In the genomic region with DNA sequence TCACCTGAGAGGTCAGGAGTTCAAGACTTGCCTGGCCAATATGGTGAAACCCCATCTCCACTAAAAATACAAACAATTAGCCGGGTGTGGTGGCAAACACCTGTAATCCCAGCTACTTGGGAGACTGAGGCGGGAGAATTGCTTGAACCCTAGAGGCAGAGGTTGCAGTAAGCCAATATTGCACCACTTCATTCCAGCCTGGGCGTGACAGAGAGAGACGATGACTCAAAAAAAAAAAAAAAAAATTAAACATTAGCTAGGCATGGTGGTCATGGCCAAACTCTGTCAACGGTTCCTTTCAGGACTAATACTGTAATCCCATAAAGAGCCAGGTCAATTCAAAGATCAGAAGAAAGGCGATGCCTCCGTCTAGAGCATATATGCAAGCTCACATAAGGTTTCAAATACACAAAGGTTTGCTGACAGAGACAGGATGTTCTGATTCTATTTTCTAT, we compare ENCODE assay signal across 1 cellular context.
TF ChIP-seq lines count a peak whose summit lies in the region.

No MANE protein-coding gene starts in this region.

TF ChIP-seq in HepG2, 621 proteins besides CTCF, POLR2A, EP300 and RAD21 (continued from another document and continues in another):
- TF ChIP-seq ZNF629 (CRISPR knock-in tag; conservative IDR thresholded peaks at IDR 0.05) (no peak), ZNF282 (IDR thresholded peaks at IDR 0.05; ENCODE audit: partially characterized antibody) (no peak), HDAC1 (CRISPR knock-in tag; IDR thresholded peaks at IDR 0.05) (peak; percentile 77), MAFK (conservative IDR thresholded peaks at IDR 0.05 in 1 of 2, IDR thresholded peaks at IDR 0.05 in 1 of 2; ENCODE audit: low read length in 2 of 2) (peak; percentile 18 to 26; a peak in 1 of 4 replicates), ERF (CRISPR knock-in tag; IDR thresholded peaks at IDR 0.05) (peak; percentile 64; the same call in 1 of the 2 replicates), RXRA (CRISPR knock-in tag; IDR thresholded peaks at IDR 0.05) (peak; percentile 55; the same call in 1 of the 2 replicates), RBAK (CRISPR knock-in tag; IDR thresholded peaks at IDR 0.05) (no peak), SOX13 (IDR thresholded peaks at IDR 0.05) (peak; percentile 46; the same call in 1 of the 2 replicates), SOX13 (CRISPR knock-in tag; conservative IDR thresholded peaks at IDR 0.05 in 1 of 2, IDR thresholded peaks at IDR 0.05 in 1 of 2) (0 out of 4 replicates have a peak, but pooled peaks of 1 of the 2 experiments have one; percentile 50), TP53 (CRISPR knock-in tag; conservative IDR thresholded peaks at IDR 0.05) (no peak), RARA (CRISPR knock-in tag; IDR thresholded peaks at IDR 0.05) (peak; percentile 83), PITX1 (CRISPR knock-in tag; IDR thresholded peaks at IDR 0.05) (peak; percentile 87), IRF2 (CRISPR knock-in tag; IDR thresholded peaks at IDR 0.05) (peak; percentile 45; the same call in 1 of the 2 replicates), ZNF33B (CRISPR knock-in tag; IDR thresholded peaks at IDR 0.05) (no peak), ZMYM3 (CRISPR knock-in tag; IDR thresholded peaks at IDR 0.05) (peak; percentile 96), ZFP36L2 (CRISPR knock-in tag; IDR thresholded peaks at IDR 0.05) (no peak), ATM (IDR thresholded peaks at IDR 0.05; ENCODE audit: borderline replicate concordance) (no peak), ARNTL (CRISPR knock-in tag; IDR thresholded peaks at IDR 0.05) (no peak), ZSCAN29 (CRISPR knock-in tag; conservative IDR thresholded peaks at IDR 0.05) (no peak), NFIC (IDR thresholded peaks at IDR 0.05; ENCODE audit: low read length) (peak; percentile 63; the same call in 1 of the 2 replicates), ZNF460 (CRISPR knock-in tag; IDR thresholded peaks at IDR 0.05; ENCODE audit: borderline replicate concordance) (peak; percentile 98), FOXA3 (CRISPR knock-in tag; IDR thresholded peaks at IDR 0.05) (peak; percentile 80), ZNF761 (CRISPR knock-in tag; conservative IDR thresholded peaks at IDR 0.05) (no peak), ZMYM4 (CRISPR knock-in tag; IDR thresholded peaks at IDR 0.05) (peak; percentile 20; the same call in 1 of the 2 replicates), ZFP82 (CRISPR knock-in tag; IDR thresholded peaks at IDR 0.05; ENCODE audit: borderline replicate concordance) (0 out of 2 replicates have a peak, but pooled peaks have one; percentile 37), KDM6A (CRISPR knock-in tag; IDR thresholded peaks at IDR 0.05; ENCODE audit: low read depth) (no peak), JUND (CRISPR knock-in tag; IDR thresholded peaks at IDR 0.05) (peak; percentile 55; the same call in 1 of the 2 replicates), FOSL1 (CRISPR knock-in tag; IDR thresholded peaks at IDR 0.05; ENCODE audit: borderline replicate concordance) (peak; percentile 65), NKX3-1 (CRISPR knock-in tag; IDR thresholded peaks at IDR 0.05) (peak; percentile 91)
- TF ChIP-seq, protein P1, sequence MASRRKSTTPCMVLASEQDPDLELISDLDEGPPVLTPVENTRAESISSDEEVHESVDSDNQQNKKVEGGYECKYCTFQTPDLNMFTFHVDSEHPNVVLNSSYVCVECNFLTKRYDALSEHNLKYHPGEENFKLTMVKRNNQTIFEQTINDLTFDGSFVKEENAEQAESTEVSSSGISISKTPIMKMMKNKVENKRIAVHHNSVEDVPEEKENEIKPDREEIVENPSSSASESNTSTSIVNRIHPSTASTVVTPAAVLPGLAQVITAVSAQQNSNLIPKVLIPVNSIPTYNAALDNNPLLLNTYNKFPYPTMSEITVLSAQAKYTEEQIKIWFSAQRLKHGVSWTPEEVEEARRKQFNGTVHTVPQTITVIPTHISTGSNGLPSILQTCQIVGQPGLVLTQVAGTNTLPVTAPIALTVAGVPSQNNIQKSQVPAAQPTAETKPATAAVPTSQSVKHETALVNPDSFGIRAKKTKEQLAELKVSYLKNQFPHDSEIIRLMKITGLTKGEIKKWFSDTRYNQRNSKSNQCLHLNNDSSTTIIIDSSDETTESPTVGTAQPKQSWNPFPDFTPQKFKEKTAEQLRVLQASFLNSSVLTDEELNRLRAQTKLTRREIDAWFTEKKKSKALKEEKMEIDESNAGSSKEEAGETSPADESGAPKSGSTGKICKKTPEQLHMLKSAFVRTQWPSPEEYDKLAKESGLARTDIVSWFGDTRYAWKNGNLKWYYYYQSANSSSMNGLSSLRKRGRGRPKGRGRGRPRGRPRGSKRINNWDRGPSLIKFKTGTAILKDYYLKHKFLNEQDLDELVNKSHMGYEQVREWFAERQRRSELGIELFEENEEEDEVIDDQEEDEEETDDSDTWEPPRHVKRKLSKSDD (CRISPR knock-in tag; IDR thresholded peaks at IDR 0.05; ENCODE audit: low read depth): 0 out of 2 replicates have a peak, but pooled peaks have one; percentile 37
- TF ChIP-seq, protein P2, sequence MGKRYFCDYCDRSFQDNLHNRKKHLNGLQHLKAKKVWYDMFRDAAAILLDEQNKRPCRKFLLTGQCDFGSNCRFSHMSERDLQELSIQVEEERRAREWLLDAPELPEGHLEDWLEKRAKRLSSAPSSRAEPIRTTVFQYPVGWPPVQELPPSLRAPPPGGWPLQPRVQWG (CRISPR knock-in tag; IDR thresholded peaks at IDR 0.05; ENCODE audit: borderline replicate concordance, low read depth): no peak
- TF ChIP-seq, protein P3, sequence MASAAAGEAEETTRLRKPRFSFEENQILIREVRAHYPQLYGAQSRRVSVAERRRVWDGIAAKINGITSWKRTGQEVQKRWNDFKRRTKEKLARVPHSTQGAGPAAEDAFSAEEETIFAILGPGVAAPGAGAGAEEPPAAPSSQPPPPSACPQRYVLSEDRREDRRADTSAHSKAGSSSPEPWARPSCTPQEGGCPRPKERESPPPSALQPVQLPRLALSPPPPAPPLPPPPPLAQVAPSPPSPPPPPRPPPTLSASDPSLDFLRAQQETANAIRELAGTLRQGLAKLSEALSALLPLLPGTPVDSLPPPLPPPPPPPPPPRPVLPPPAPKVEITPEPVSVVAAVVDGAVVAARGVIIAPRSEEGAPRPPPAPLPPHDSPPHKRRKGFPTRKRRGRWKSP (CRISPR knock-in tag; IDR thresholded peaks at IDR 0.05): no peak; the same call in 1 of the 2 replicates
- TF ChIP-seq, protein P4, sequence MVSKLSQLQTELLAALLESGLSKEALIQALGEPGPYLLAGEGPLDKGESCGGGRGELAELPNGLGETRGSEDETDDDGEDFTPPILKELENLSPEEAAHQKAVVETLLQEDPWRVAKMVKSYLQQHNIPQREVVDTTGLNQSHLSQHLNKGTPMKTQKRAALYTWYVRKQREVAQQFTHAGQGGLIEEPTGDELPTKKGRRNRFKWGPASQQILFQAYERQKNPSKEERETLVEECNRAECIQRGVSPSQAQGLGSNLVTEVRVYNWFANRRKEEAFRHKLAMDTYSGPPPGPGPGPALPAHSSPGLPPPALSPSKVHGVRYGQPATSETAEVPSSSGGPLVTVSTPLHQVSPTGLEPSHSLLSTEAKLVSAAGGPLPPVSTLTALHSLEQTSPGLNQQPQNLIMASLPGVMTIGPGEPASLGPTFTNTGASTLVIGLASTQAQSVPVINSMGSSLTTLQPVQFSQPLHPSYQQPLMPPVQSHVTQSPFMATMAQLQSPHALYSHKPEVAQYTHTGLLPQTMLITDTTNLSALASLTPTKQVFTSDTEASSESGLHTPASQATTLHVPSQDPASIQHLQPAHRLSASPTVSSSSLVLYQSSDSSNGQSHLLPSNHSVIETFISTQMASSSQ (IDR thresholded peaks at IDR 0.05; ENCODE audit: low read depth): peak; percentile 94
- TF ChIP-seq, protein P4 (CRISPR knock-in tag; IDR thresholded peaks at IDR 0.05; ENCODE audit: borderline replicate concordance): peak; percentile 97
- TF ChIP-seq, protein P5, sequence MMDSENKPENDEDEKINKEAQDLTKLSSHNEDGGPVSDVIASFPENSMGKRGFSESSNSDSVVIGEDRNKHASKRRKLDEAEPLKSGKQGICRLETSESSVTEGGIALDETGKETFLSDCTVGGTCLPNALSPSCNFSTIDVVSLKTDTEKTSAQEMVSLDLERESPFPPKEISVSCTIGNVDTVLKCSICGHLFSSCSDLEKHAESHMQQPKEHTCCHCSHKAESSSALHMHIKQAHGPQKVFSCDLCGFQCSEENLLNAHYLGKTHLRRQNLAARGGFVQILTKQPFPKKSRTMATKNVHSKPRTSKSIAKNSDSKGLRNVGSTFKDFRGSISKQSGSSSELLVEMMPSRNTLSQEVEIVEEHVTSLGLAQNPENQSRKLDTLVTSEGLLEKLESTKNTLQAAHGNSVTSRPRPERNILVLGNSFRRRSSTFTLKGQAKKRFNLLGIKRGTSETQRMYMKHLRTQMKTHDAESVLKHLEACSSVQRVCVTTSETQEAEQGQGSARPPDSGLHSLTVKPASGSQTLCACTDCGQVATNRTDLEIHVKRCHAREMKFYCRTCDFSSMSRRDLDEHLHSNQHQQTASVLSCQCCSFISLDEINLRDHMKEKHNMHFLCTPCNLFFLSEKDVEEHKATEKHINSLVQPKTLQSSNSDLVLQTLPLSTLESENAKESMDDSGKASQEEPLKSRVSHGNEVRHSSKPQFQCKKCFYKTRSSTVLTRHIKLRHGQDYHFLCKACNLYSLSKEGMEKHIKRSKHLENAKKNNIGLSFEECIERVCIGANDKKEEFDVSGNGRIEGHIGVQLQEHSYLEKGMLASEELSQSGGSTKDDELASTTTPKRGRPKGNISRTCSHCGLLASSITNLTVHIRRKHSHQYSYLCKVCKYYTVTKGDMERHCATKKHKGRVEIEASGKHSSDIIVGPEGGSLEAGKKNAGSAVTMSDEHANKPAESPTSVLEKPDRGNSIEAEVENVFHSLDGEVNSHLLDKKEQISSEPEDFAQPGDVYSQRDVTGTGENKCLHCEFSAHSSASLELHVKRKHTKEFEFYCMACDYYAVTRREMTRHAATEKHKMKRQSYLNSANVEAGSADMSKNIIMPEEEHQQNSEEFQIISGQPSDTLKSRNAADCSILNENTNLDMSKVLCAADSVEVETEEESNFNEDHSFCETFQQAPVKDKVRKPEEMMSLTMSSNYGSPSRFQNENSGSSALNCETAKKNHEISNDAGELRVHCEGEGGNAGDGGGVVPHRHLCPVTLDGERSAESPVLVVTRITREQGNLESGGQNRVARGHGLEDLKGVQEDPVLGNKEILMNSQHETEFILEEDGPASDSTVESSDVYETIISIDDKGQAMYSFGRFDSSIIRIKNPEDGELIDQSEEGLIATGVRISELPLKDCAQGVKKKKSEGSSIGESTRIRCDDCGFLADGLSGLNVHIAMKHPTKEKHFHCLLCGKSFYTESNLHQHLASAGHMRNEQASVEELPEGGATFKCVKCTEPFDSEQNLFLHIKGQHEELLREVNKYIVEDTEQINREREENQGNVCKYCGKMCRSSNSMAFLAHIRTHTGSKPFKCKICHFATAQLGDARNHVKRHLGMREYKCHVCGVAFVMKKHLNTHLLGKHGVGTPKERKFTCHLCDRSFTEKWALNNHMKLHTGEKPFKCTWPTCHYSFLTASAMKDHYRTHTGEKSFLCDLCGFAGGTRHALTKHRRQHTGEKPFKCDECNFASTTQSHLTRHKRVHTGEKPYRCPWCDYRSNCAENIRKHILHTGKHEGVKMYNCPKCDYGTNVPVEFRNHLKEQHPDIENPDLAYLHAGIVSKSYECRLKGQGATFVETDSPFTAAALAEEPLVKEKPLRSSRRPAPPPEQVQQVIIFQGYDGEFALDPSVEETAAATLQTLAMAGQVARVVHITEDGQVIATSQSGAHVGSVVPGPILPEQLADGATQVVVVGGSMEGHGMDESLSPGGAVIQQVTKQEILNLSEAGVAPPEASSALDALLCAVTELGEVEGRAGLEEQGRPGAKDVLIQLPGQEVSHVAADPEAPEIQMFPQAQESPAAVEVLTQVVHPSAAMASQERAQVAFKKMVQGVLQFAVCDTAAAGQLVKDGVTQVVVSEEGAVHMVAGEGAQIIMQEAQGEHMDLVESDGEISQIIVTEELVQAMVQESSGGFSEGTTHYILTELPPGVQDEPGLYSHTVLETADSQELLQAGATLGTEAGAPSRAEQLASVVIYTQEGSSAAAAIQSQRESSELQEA (CRISPR knock-in tag; IDR thresholded peaks at IDR 0.05; ENCODE audit: not compliant biosample characterization): peak; percentile 46
- TF ChIP-seq, protein P6, sequence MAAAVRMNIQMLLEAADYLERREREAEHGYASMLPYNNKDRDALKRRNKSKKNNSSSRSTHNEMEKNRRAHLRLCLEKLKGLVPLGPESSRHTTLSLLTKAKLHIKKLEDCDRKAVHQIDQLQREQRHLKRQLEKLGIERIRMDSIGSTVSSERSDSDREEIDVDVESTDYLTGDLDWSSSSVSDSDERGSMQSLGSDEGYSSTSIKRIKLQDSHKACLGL (CRISPR knock-in tag; IDR thresholded peaks at IDR 0.05): no peak
- TF ChIP-seq, protein P7, sequence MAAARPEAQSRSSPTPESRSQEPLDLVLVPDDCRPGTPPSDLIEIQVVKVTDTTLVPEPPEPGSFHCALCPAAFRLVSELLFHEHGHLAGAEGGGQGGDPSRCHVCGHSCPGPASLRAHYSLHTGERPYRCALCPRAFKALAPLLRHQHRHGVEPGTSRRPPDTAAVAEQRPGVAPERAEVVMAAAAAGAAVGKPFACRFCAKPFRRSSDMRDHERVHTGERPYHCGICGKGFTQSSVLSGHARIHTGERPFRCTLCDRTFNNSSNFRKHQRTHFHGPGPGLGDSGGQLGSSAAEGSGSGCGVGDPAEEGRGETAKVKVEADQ (CRISPR knock-in tag; IDR thresholded peaks at IDR 0.05; ENCODE audit: borderline replicate concordance): no peak
